ENCODE assay signal across 8 cellular contexts in genomic region chr16:88452485-88453216, GRCh38. TPM values are rescaled to one million over a fixed set of nuclear protein-coding genes. Genes with fewer than 3 reads are reported as not detected.
DNase-seq lines count a peak whose midpoint lies in the region; ATAC-seq, FAIRE-seq and TF ChIP-seq lines count a peak whose summit lies in the region.

No MANE protein-coding gene starts in this region.

- DNase-seq in A549 (ENCODE audit: low read depth in 1 of 2, low spot score in 1 of 2) (peak; percentile 95), NCI-H2196 (lab: John Stamatoyannopoulos, UW; ENCODE audit: unreplicated experiment) (peak; percentile 91), cerebellar nuclear complex (lab: John Stamatoyannopoulos, UW) (peak; percentile 64 to 85), kidney (peak; percentile 99)
- DNase-seq in activated CD4-positive, CD25-positive, alpha-beta regulatory T cell treated with anti-CD3 and anti-CD28 coated beads, Interleukin-2, amount 50 U/mL, for 72 hours: peak; percentile 100
- DNase-seq in stimulated activated CD4-positive, alpha-beta T cell treated with anti-CD3 and anti-CD28 coated beads, Interleukin-12 subunit alpha, Interleukin-12 subunit beta, amount 100 ng/mL, for 48 hours (ENCODE audit: low read depth in 2 of 3, low spot score in 1 of 3): peak; percentile 95 to 100 (median 98)

- ATAC-seq in A549 (peak; percentile 49 to 83), HG03095 (IDR thresholded peaks at IDR 0.05; ENCODE audit: unreplicated experiment) (peak; percentile 45)

- CTCF ChIA-PET in A549 (lab: Yijun Ruan, JAX): interaction anchor here (0.6 to 2.0 kb wide), 4 partner anchors 9 to 109 kb away, joined by 3 to 11 read pairs (median 5); no protein-coding TSS in a partner anchor

- 20% methylated on average over 1 of the region's 72 CpGs for WGBS in A549 (ENCODE audit: missing lambda C conversion rate)

- H3K4me1 ChIP-seq in A549: peaks cover 34% of the 10 kb centered on the region
- H3K4me1 ChIP-seq in kidney (ENCODE audit: control insufficient read depth in 1 of 2, insufficient read depth in 1 of 2, low read depth in 1 of 2, low read length in 2 of 2): peaks cover 0 to 30% of the 10 kb centered on the region in 2 donors

- FAIRE-seq in A549 (lab: Jason Lieb, UNC): no peak
- FAIRE-seq in kidney (lab: Jason Lieb, UNC): no peak

- POLR2A ChIA-PET in A549 (lab: Yijun Ruan, JAX): interaction anchor here (0.5 to 1.2 kb wide), 4 partner anchors 72 to 564 kb away, joined by 4 to 5 read pairs (median 4); partner anchors contain the start of genes BANP and ZC3H18

- TF ChIP-seq CTCF in A549 (IDR thresholded peaks at IDR 0.05) (no peak), kidney (IDR thresholded peaks at IDR 0.05; ENCODE audit: borderline replicate concordance, extremely low read depth, insufficient read depth) (no peak)

- peak; percentile 33; the same call in 1 of the 2 replicates for TF ChIP-seq POLR2A in A549 (IDR thresholded peaks at IDR 0.05; ENCODE audit: low read length)
- TF ChIP-seq POLR2A in GM18526 (IDR thresholded peaks at IDR 0.05; ENCODE audit: extremely low read depth, insufficient read length): peak; percentile 13

- no peaks in the 10 kb centered on the region for H3K36me3 ChIP-seq in kidney (ENCODE audit: control insufficient read depth in 1 of 2, insufficient read depth in 2 of 2, low read length in 2 of 2)

- intact Hi-C loops in kidney (cut with DNase I): no loop called here

- H3K9me3 ChIP-seq in A549 (no peaks in the 10 kb centered on the region), kidney (ENCODE audit: control insufficient read depth in 1 of 2, low read length in 2 of 2) (no peaks in the 10 kb centered on the region)

- TF ChIP-seq RAD21 in A549 (conservative IDR thresholded peaks at IDR 0.05 in 1 of 2, IDR thresholded peaks at IDR 0.05 in 1 of 2): no peak

- H3K9ac ChIP-seq in kidney (ENCODE audit: low read length in 2 of 2): no peak overlapping the region

- H3K27ac ChIP-seq in A549 (peak overlapping the region; percentile 89 to 90), kidney (ENCODE audit: low read depth in 2 of 2, low read length in 2 of 2) (peak overlapping the region in 1 of 2 donors; percentile 22)

- no peak for TF ChIP-seq EP300 in A549 (IDR thresholded peaks at IDR 0.05)

- H3K4me3 ChIP-seq in A549 (peak overlapping the region; percentile 88), kidney (ENCODE audit: low read length in 2 of 2) (peak overlapping the region in 1 of 2 donors; percentile 57)

- H3K4me2 ChIP-seq in A549: peak overlapping the region; percentile 90

TF ChIP-seq in A549, 52 proteins besides CTCF, POLR2A, EP300 and RAD21:
- TF ChIP-seq HOXA7 (CRISPR knock-in tag; IDR thresholded peaks at IDR 0.05): no peak
- TF ChIP-seq NR3C1 (IDR thresholded peaks at IDR 0.05): no peak
- peak; percentile 63; the same call in 1 of the 2 replicates for TF ChIP-seq RNF2 (IDR thresholded peaks at IDR 0.05; ENCODE audit: borderline replicate concordance, low read depth)
- TF ChIP-seq, protein P1, sequence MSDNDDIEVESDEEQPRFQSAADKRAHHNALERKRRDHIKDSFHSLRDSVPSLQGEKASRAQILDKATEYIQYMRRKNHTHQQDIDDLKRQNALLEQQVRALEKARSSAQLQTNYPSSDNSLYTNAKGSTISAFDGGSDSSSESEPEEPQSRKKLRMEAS (IDR thresholded peaks at IDR 0.05): peak; percentile 98
- TF ChIP-seq, protein P2, sequence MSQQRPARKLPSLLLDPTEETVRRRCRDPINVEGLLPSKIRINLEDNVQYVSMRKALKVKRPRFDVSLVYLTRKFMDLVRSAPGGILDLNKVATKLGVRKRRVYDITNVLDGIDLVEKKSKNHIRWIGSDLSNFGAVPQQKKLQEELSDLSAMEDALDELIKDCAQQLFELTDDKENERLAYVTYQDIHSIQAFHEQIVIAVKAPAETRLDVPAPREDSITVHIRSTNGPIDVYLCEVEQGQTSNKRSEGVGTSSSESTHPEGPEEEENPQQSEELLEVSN (IDR thresholded peaks at IDR 0.05; ENCODE audit: borderline replicate concordance, low read depth): peak; percentile 96
- no peak for TF ChIP-seq PHF8 (IDR thresholded peaks at IDR 0.05; ENCODE audit: borderline replicate concordance, low read depth)
- TF ChIP-seq, protein P3, sequence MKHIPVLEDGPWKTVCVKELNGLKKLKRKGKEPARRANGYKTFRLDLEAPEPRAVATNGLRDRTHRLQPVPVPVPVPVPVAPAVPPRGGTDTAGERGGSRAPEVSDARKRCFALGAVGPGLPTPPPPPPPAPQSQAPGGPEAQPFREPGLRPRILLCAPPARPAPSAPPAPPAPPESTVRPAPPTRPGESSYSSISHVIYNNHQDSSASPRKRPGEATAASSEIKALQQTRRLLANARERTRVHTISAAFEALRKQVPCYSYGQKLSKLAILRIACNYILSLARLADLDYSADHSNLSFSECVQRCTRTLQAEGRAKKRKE (CRISPR knock-in tag; IDR thresholded peaks at IDR 0.05; ENCODE audit: low read depth): peak; percentile 56; the same call in 1 of the 2 replicates
- TF ChIP-seq, protein P4, sequence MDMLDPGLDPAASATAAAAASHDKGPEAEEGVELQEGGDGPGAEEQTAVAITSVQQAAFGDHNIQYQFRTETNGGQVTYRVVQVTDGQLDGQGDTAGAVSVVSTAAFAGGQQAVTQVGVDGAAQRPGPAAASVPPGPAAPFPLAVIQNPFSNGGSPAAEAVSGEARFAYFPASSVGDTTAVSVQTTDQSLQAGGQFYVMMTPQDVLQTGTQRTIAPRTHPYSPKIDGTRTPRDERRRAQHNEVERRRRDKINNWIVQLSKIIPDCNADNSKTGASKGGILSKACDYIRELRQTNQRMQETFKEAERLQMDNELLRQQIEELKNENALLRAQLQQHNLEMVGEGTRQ (IDR thresholded peaks at IDR 0.05): 0 out of 2 replicates have a peak, but pooled peaks have one; percentile 30
- peak; percentile 34; the same call in 1 of the 2 replicates for TF ChIP-seq TP53 (CRISPR knock-in tag; IDR thresholded peaks at IDR 0.05)

RNA-seq across cellular contexts. Expression of gene ZFPM1, which starts 0.4 kb away (rescaled TPM):
- 0.28 and 0.36 TPM in 2 replicates for polyA plus RNA-seq in A549 (2011; rRNA removed)
- 2.0 and 2.9 TPM in 2 replicates for polyA plus RNA-seq in A549 (2012; cell fraction: cytosol; rRNA removed)
- 3.9 and 6.5 TPM in 2 replicates for polyA plus RNA-seq in A549 (2012; cell fraction: nucleus; rRNA removed)
- 2.1 to 2.8 TPM (median 2.5 TPM) in 3 replicates for polyA plus RNA-seq in A549 (2017; fragmentation: RNase III; extraction: RNeasy Plus Mini Kit Qiagen cat#74134 plus additional on column Dnase treatment)
- polyA minus RNA-seq in A549 (2011; rRNA and poly(A)+ RNA removed): 0.68 and 0.79 TPM in 2 replicates
- 9.2 TPM for total RNA-seq in kidney
- 1.9 TPM for polyA plus RNA-seq in kidney (ENCODE audit: insufficient read depth, low read depth, low replicate concordance)
